ENCODE assay signal across 25 cellular contexts in the genomic region with DNA sequence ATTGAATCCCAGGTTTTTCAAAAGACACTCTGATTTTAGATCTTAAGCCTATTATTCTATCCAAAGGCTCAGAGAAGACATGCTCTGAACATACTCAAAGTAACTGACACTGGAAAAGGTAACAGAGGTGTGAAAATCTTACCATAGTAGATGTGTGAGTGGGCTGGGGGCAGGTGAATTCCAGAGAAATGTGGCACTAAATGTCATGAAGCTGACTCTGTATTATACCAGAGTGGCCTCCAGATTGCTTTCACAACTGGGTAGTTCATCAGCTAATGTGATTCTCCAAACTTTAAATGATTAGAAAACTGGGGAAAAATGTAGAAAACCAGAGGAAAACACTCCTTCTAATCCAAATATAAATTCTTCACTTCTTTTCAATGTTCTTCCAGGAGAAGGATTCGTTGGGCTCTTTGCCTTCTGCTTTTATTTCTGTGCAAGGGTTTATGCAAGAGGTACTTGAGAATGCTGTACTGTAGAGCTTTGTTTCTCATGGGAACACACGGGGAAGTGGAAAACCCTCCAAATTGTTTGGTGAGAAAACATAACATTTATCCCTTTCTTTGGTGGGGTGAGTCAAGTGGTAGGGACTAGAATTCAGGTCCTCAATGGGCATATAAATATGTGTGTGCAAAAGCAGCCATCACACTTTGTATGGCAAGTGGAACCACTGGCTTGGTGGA. TPM values are rescaled to one million over a fixed set of nuclear protein-coding genes. Genes with fewer than 3 reads are reported as not detected.
"Had no signal": no experiment of that assay in that cellular context is flagged by ENCODE, and none has a peak within 500 bp of the region (broad histone marks: within the 10 kb centered on the region; RNA-seq: fewer than 3 reads in every experiment).

A gene with protein sequence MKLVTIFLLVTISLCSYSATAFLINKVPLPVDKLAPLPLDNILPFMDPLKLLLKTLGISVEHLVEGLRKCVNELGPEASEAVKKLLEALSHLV (plus strand): TSS at position 646 of the 683 bp plus-strand sequence. CDS start 93 bp downstream, outside the sequence.

- H3K36me3 ChIP-seq: brain microvascular endothelial cell, cardiac muscle cell, Peyer's patch had no signal

- H3K27ac ChIP-seq: brain microvascular endothelial cell, cardiac muscle cell, Peyer's patch had no signal

- ATAC-seq: activated T-helper 17 cell treated with anti-CD3 and anti-CD28 coated beads, Interleukin-2, amount 50 U/mL, for 72 hours; T-helper 17 cell had no signal

- H3K4me1 ChIP-seq: Peyer's patch had no signal

- H3K27me3 ChIP-seq: brain microvascular endothelial cell, Peyer's patch had no signal

- H3K9me3 ChIP-seq: Peyer's patch had no signal

- H3K4me3 ChIP-seq: cardiac muscle cell, Peyer's patch had no signal

- FAIRE-seq: TTC549 had no signal

- DNase-seq: activated CD4-positive, alpha-beta memory T cell treated with anti-CD3 and anti-CD28 coated beads for 36 hours; activated CD4-positive, alpha-beta T cell treated with anti-CD3 and anti-CD28 coated beads, Interleukin-2, amount 10 ng/mL, durations not matched to agents 7 days and 5 days; activated CD4-positive, CD25-positive, alpha-beta regulatory T cell; activated CD8-positive, alpha-beta memory T cell treated with anti-CD3 and anti-CD28 coated beads for 24 hours; activated gamma-delta T cell; activated naive CD4-positive, alpha-beta T cell treated with anti-CD3 and anti-CD28 coated beads for 36 hours; activated T-cell treated with anti-CD3 and anti-CD28 coated beads for 4 hours; activated T-cell treated with anti-CD3 and anti-CD28 coated beads, Interleukin-2, amount 50 U/mL, for 48 hours; amygdala; brain microvascular endothelial cell; cerebellar nuclear complex; Kasumi-1; KBM-7; NCI-H1105 treated with DMSO at 0.1 percent for 48 hours; NCI-H1436 treated with DMSO at 0.1 percent for 48 hours; NCI-H1930; NCI-H510A treated with DMSO at 0.1 percent for 48 hours; NCI-H69; Peyer's patch; SIG-M5; T-helper 17 cell; T-helper 9 cell had no signal

RNA-seq across cellular contexts. Expression of the gene that starts here (rescaled TPM):
- total RNA-seq: activated CD4-positive, alpha-beta memory T cell treated with anti-CD3 and anti-CD28 coated beads for 36 hours; activated CD4-positive, alpha-beta T cell treated with anti-CD3 and anti-CD28 coated beads, Interleukin-2, amount 10 ng/mL, durations not matched to agents 7 days and 5 days; activated naive CD4-positive, alpha-beta T cell treated with anti-CD3 and anti-CD28 coated beads for 36 hours; activated T-helper 17 cell treated with anti-CD3 and anti-CD28 coated beads, Interleukin-2, amount 50 U/mL, for 72 hours; cardiac muscle cell; Peyer's patch; T-helper 17 cell had no signal
